ENCODE assay signal across 10 cellular contexts in genomic region chr21:29130234-29130993, GRCh38. TPM values are rescaled to one million over a fixed set of nuclear protein-coding genes. Genes with fewer than 3 reads are reported as not detected.
DNase-seq lines count a peak whose midpoint lies in the region; ATAC-seq and TF ChIP-seq lines count a peak whose summit lies in the region.
"Had no signal": no experiment of that assay in that cellular context is flagged by ENCODE, and none has a peak within 500 bp of the region (broad histone marks: within the 10 kb centered on the region; RNA-seq: fewer than 3 reads in every experiment).

TSS of gene MAP3K7CL (plus strand) at chr21:29130644. CDS start at chr21:29133345, 2,701 bp downstream.

- CTCF ChIA-PET in activated B cell treated with CpG ODN at 0.5 μM for 24 hours (lab: Charles Lee): no interaction called here
- CTCF ChIA-PET in naive thymus-derived CD4-positive, alpha-beta T cell (lab: Charles Lee): no interaction called here

- H3K4me3 Mint-ChIP-seq in activated B cell treated with CpG ODN at 0.5 μM for 24 hours: no peak within 1 kb of the TSS
- H3K4me3 Mint-ChIP-seq in naive thymus-derived CD4-positive, alpha-beta T cell: no peak within 1 kb of the TSS
- H3K4me3 Mint-ChIP-seq: activated CD4-positive, alpha-beta memory T cell treated with anti-CD3 and anti-CD28 coated beads for 36 hours had no signal

- H4K20me1 ChIP-seq in MM.1S (ENCODE audit: insufficient read depth, low read length): no peaks in the 10 kb centered on the region

- H2AFZ ChIP-seq in MM.1S (ENCODE audit: low read length): no peak within 1 kb of the TSS

- no peak for TF ChIP-seq CTCF in activated B cell treated with CpG ODN at 0.5 μM for 24 hours (IDR thresholded peaks at IDR 0.05)
- TF ChIP-seq CTCF in testis (IDR thresholded peaks at IDR 0.05): no peak
- TF ChIP-seq CTCF in MM.1S (IDR thresholded peaks at IDR 0.05; ENCODE audit: low read length): no peak

- intact Hi-C loops in activated B cell treated with CpG ODN at 0.5 μM for 24 hours (cut with micrococcal nuclease) (no loop called here), right cardiac atrium (cut with DNase I) (no loop called here), testis (cut with DNase I; ENCODE audit: low total_unique reads) (no loop called here)
- intact Hi-C loops in naive thymus-derived CD4-positive, alpha-beta T cell (cut with micrococcal nuclease): no loop called here

- WGBS in right cardiac atrium: 58% methylated on average over 12 of the region's 12 CpGs
- 77 to 89% methylated on average over 12 of the region's 12 CpGs for WGBS in testis, 2 donors

- H3K27me3 Mint-ChIP-seq in activated B cell treated with CpG ODN at 0.5 μM for 24 hours: no peaks in the 10 kb centered on the region
- H3K27me3 Mint-ChIP-seq in naive thymus-derived CD4-positive, alpha-beta T cell: peaks cover 0 to 3% (median 0%) of the 10 kb centered on the region in 5 donors
- H3K27me3 Mint-ChIP-seq: activated CD4-positive, alpha-beta memory T cell treated with anti-CD3 and anti-CD28 coated beads for 36 hours had no signal

- H3K79me2 ChIP-seq in MM.1S (ENCODE audit: low read length): no peaks in the 10 kb centered on the region

- H3K4me2 ChIP-seq in MM.1S (ENCODE audit: low read depth, low read length): no peak within 1 kb of the TSS

- H3K9me2 ChIP-seq in MM.1S (replicated peaks; ENCODE audit: insufficient read depth, low read length): no peaks in the 10 kb centered on the region

- H3K4me1 Mint-ChIP-seq in activated B cell treated with CpG ODN at 0.5 μM for 24 hours: peaks cover 9% of the 10 kb centered on the region
- H3K4me1 Mint-ChIP-seq in naive thymus-derived CD4-positive, alpha-beta T cell: peaks cover 0 to 3% (median 0%) of the 10 kb centered on the region in 7 donors

- H3K27ac ChIP-seq in right cardiac atrium (ENCODE audit: low read length): peak within 1 kb of the TSS; percentile 11
- no peak within 1 kb of the TSS for H3K27ac ChIP-seq in testis
- no peak within 1 kb of the TSS for H3K27ac ChIP-seq in MM.1S (ENCODE audit: low read length)
- H3K27ac ChIP-seq in naive thymus-derived CD4-positive, alpha-beta T cell (ENCODE audit: low read depth, low read length): no peak within 1 kb of the TSS

- H3K36me3 Mint-ChIP-seq in activated B cell treated with CpG ODN at 0.5 μM for 24 hours (ENCODE audit: low read depth): peaks cover 5% of the 10 kb centered on the region
- peaks cover 0 to 25% (median 1%) of the 10 kb centered on the region in 5 donors for H3K36me3 Mint-ChIP-seq in naive thymus-derived CD4-positive, alpha-beta T cell

- H3K9me3 ChIP-seq in right cardiac atrium (ENCODE audit: control insufficient read depth, low read length): no peaks in the 10 kb centered on the region
- no peaks in the 10 kb centered on the region for H3K9me3 ChIP-seq in testis
- H3K9me3 ChIP-seq in MM.1S (replicated peaks; ENCODE audit: insufficient read depth, low read length): no peaks in the 10 kb centered on the region
- no peaks in the 10 kb centered on the region for H3K9me3 ChIP-seq in naive thymus-derived CD4-positive, alpha-beta T cell (ENCODE audit: control insufficient read depth in 2 of 3, low read length in 3 of 3)

- H3K9ac ChIP-seq in MM.1S (ENCODE audit: low read length): no peak within 1 kb of the TSS

- DNase-seq in activated B cell treated with CpG ODN at 0.5 μM for 24 hours (no peak), right cardiac atrium (peak; percentile 72 to 77 (median 76)), testis (no peak), MM.1S (no peak)
- no peak for DNase-seq in naive thymus-derived CD4-positive, alpha-beta T cell
- DNase-seq: activated CD4-positive, alpha-beta memory T cell treated with anti-CD3 and anti-CD28 coated beads for 36 hours; NCI-H1694 treated with DMSO at 0.1 percent for 48 hours had no signal

- no peaks in the 10 kb centered on the region for H3F3A ChIP-seq in MM.1S (ENCODE audit: insufficient read depth, low read length)

- H3K36me3 ChIP-seq in testis (ENCODE audit: low read depth, missing control alignments) (no peaks in the 10 kb centered on the region), MM.1S (replicated peaks; ENCODE audit: insufficient read depth, low read length) (no peaks in the 10 kb centered on the region)
- H3K36me3 ChIP-seq in naive thymus-derived CD4-positive, alpha-beta T cell (ENCODE audit: control insufficient read depth in 2 of 3, insufficient read depth in 3 of 3, low read length in 3 of 3): no peaks in the 10 kb centered on the region

- POLR2A ChIA-PET in activated B cell treated with CpG ODN at 0.5 μM for 24 hours (lab: Charles Lee): no interaction called here
- POLR2A ChIA-PET in naive thymus-derived CD4-positive, alpha-beta T cell (lab: Charles Lee): no interaction called here

- H3K4me1 ChIP-seq in right cardiac atrium (ENCODE audit: control insufficient read depth, insufficient read depth, low read length): peaks cover 6% of the 10 kb centered on the region
- no peaks in the 10 kb centered on the region for H3K4me1 ChIP-seq in testis
- H3K4me1 ChIP-seq in MM.1S (ENCODE audit: low read length): no peaks in the 10 kb centered on the region
- no peaks in the 10 kb centered on the region for H3K4me1 ChIP-seq in naive thymus-derived CD4-positive, alpha-beta T cell (ENCODE audit: control insufficient read depth in 2 of 2, insufficient read depth in 2 of 2, low read length in 2 of 2)

- peaks cover 3% of the 10 kb centered on the region for H3K9me3 Mint-ChIP-seq in activated B cell treated with CpG ODN at 0.5 μM for 24 hours
- peaks cover 0 to 10% (median 3%) of the 10 kb centered on the region in 11 donors for H3K9me3 Mint-ChIP-seq in naive thymus-derived CD4-positive, alpha-beta T cell

- TF ChIP-seq POLR2A in testis (IDR thresholded peaks at IDR 0.05): no peak

- H3K4me3 ChIP-seq in right cardiac atrium (ENCODE audit: low read length) (no peak within 1 kb of the TSS), testis (no peak within 1 kb of the TSS), MM.1S (ENCODE audit: low read length) (no peak within 1 kb of the TSS)
- no peak within 1 kb of the TSS for H3K4me3 ChIP-seq in naive thymus-derived CD4-positive, alpha-beta T cell (ENCODE audit: low read length)

- no peak within 1 kb of the TSS for H3K27ac Mint-ChIP-seq in activated B cell treated with CpG ODN at 0.5 μM for 24 hours
- no peak within 1 kb of the TSS for H3K27ac Mint-ChIP-seq in naive thymus-derived CD4-positive, alpha-beta T cell
- H3K27ac Mint-ChIP-seq: activated CD4-positive, alpha-beta memory T cell treated with anti-CD3 and anti-CD28 coated beads for 36 hours had no signal

- peak; percentile 57 for ATAC-seq in HG03064 (IDR thresholded peaks at IDR 0.05; ENCODE audit: low read depth, unreplicated experiment)
- no peak for ATAC-seq in activated B cell treated with CpG ODN at 0.5 μM for 24 hours (ENCODE audit: low read depth)
- peak; percentile 92 to 96 for ATAC-seq in right cardiac atrium
- no peak for ATAC-seq in HG03469 (IDR thresholded peaks at IDR 0.05; ENCODE audit: unreplicated experiment)
- ATAC-seq in naive thymus-derived CD4-positive, alpha-beta T cell: no peak
- no peak for ATAC-seq in HG03196 (IDR thresholded peaks at IDR 0.05; ENCODE audit: unreplicated experiment)

- H3K27me3 ChIP-seq in right cardiac atrium (ENCODE audit: control insufficient read depth, insufficient read depth): no peaks in the 10 kb centered on the region
- H3K27me3 ChIP-seq in testis: no peaks in the 10 kb centered on the region
- H3K27me3 ChIP-seq in MM.1S (replicated peaks; ENCODE audit: insufficient read depth, low read length): no peaks in the 10 kb centered on the region
- H3K27me3 ChIP-seq in naive thymus-derived CD4-positive, alpha-beta T cell (ENCODE audit: control insufficient read depth in 2 of 2, insufficient read depth in 2 of 2, low read length in 2 of 2): no peaks in the 10 kb centered on the region

RNA-seq across cellular contexts. Expression of gene MAP3K7CL, which starts in this region (rescaled TPM):
- 7.9 and 11.4 TPM in 2 replicates for total RNA-seq in activated B cell treated with CpG ODN at 0.5 μM for 24 hours
- total RNA-seq in right cardiac atrium: 1 to 10 TPM; 1.8 to 6.0 (median 3.3) TPM
- polyA plus RNA-seq in right cardiac atrium: 3.2 TPM
- total RNA-seq in testis: 10 to 100 TPM; 15.3 to 16.1 TPM
- 9.9 TPM for polyA plus RNA-seq in testis (ENCODE audit: insufficient read depth, low read depth, low replicate concordance)
- total RNA-seq in naive thymus-derived CD4-positive, alpha-beta T cell: 10 to 100 TPM in 2 of 5 experiments, 1 to 10 TPM in 3; 2.7 to 11.6 (median 7.1) TPM
- 1 to 10 TPM; 5.9 to 6.8 TPM for polyA plus RNA-seq in naive thymus-derived CD4-positive, alpha-beta T cell

Comparison
In these comparisons a context has a peak if more than half of its experiments do, and no peak if none do; other contexts are left out.
1. ATAC-seq: peak in HG03064 (single experiment) and right cardiac atrium (2 of 2); none in activated B cell treated with CpG ODN at 0.5 μM for 24 hours (single experiment), HG03469 (single experiment), naive thymus-derived CD4-positive, alpha-beta T cell (single experiment) and HG03196 (single experiment).
2. DNase-seq: peak in right cardiac atrium (3 of 3); none in activated B cell treated with CpG ODN at 0.5 μM for 24 hours (single experiment), testis (single experiment), MM.1S (single experiment) and naive thymus-derived CD4-positive, alpha-beta T cell (0 of 9).